8 cellular contexts compared by ENCODE assay signal in genomic region chr2:217510790-217511291, GRCh38.
DNase-seq lines count a peak whose midpoint lies in the region; ATAC-seq and TF ChIP-seq lines count a peak whose summit lies in the region.

No MANE protein-coding gene starts in this region.

- H3K4me1 ChIP-seq in aorta (ENCODE audit: control insufficient read depth in 1 of 2, insufficient read depth in 2 of 2, low read length in 2 of 2): no peaks in the 10 kb centered on the region

- H3K36me3 Mint-ChIP-seq in neural crest cell (ENCODE audit: low read depth): no peaks in the 10 kb centered on the region

- CTCF ChIA-PET in GM10248 (lab: Yijun Ruan, JAX): interaction anchor here (0.8 to 4.0 kb wide), 20 partner anchors 10 to 828 kb away, joined by 3 to 29 read pairs (median 4); partner anchors contain the start of gene IGFBP5

- H3K4me3 Mint-ChIP-seq in neural crest cell: peak overlapping the region; percentile 2

- peak; percentile 89 for ATAC-seq in aorta (ENCODE audit: low FRiP score)

- no peaks in the 10 kb centered on the region for H3K27me3 Mint-ChIP-seq in neural crest cell (ENCODE audit: low read depth)

- intact Hi-C loops in aorta (cut with DNase I): loop anchor here (2.0 to 10.0 kb wide), 9 partner anchors 149 to 829 kb away; partner anchors contain the start of gene IGFBP5 (in 1 of the 2)

- TF ChIP-seq CTCF in GM10248 (IDR thresholded peaks at IDR 0.05; ENCODE audit: control extremely low read depth, extremely low read depth, low read depth, missing control alignments) (peak; percentile 71), fibroblast of pulmonary artery (IDR thresholded peaks at IDR 0.05; ENCODE audit: low read length, missing control alignments) (peak; percentile 87), neural crest cell (conservative IDR thresholded peaks at IDR 0.05) (peak; percentile 87)

- H3K4me3 ChIP-seq in fibroblast of pulmonary artery (replicated peaks; ENCODE audit: low read depth, low read length): no peak overlapping the region
- H3K4me3 ChIP-seq in aorta (ENCODE audit: low read length in 2 of 2): no peak overlapping the region

- no peak overlapping the region for H3K27ac ChIP-seq in aorta (ENCODE audit: low read depth in 1 of 2, low read length in 2 of 2)

- WGBS in aorta, 2 donors: 21 to 25% methylated on average over 9 of the region's 9 CpGs

- peak; percentile 74 for DNase-seq in GM10248 (ENCODE audit: extremely low spot score)
- DNase-seq in HS-5 (ENCODE audit: low read depth): peak; percentile 46
- peak; percentile 80 for DNase-seq in NCI-H69 (lab: John Stamatoyannopoulos, UW)
- peak; percentile 9 for DNase-seq in activated CD8-positive, alpha-beta memory T cell treated with anti-CD3 and anti-CD28 coated beads, Interleukin-2, amount 50 U/mL, for 1 hour (ENCODE audit: extremely low read depth)
- peak; percentile 92 for DNase-seq in fibroblast of pulmonary artery (ENCODE audit: low read depth)
- peak; percentile 68 for DNase-seq in neural crest cell (ENCODE audit: low read depth, low spot score)
- DNase-seq in aorta: peak in 1 of 2 donors; percentile 57
- DNase-seq in activated CD4-positive, CD25-positive, alpha-beta regulatory T cell (lab: John Stamatoyannopoulos, UW): no peak

- no peaks in the 10 kb centered on the region for H3K9me3 ChIP-seq in aorta (ENCODE audit: control insufficient read depth, low read length)

- peaks cover 41% of the 10 kb centered on the region for H3K4me1 Mint-ChIP-seq in neural crest cell

- H3K27me3 ChIP-seq in aorta (ENCODE audit: control insufficient read depth in 1 of 2, insufficient read depth in 2 of 2, low read length in 1 of 2): no peaks in the 10 kb centered on the region

- no peaks in the 10 kb centered on the region for H3K36me3 ChIP-seq in aorta (ENCODE audit: control insufficient read depth in 1 of 2, insufficient read depth in 2 of 2, low read length in 1 of 2)

- H3K9me3 Mint-ChIP-seq in neural crest cell: peaks cover 3% of the 10 kb centered on the region

- POLR2A ChIA-PET in GM10248 (lab: Yijun Ruan, JAX): no interaction called here

- H3K27ac Mint-ChIP-seq in neural crest cell (ENCODE audit: unreplicated experiment): peak overlapping the region; percentile 17

Comparison
In these comparisons a context has a peak if more than half of its experiments do, and no peak if none do; other contexts are left out.
1. DNase-seq: peak in GM10248 (single experiment), HS-5 (single experiment), NCI-H69 (single experiment), activated CD8-positive, alpha-beta memory T cell treated with anti-CD3 and anti-CD28 coated beads, Interleukin-2, amount 50 U/mL, for 1 hour (single experiment), fibroblast of pulmonary artery (single experiment) and neural crest cell (single experiment); none in activated CD4-positive, CD25-positive, alpha-beta regulatory T cell (0 of 4).
2. Peak in every context shown above with its lines, with median percentiles within 50 percentile points of each other: CTCF ChIP-seq.